17 cellular contexts compared by ENCODE assay signal in genomic region chr1:70195342-70195741, GRCh38. TPM values are rescaled to one million over a fixed set of nuclear protein-coding genes. Genes with fewer than 3 reads are reported as not detected.
DNase-seq lines count a peak whose midpoint lies in the region; ATAC-seq, FAIRE-seq and TF ChIP-seq lines count a peak whose summit lies in the region.
"Had no signal": no experiment of that assay in that cellular context is flagged by ENCODE, and none has a peak within 500 bp of the region (broad histone marks: within the 10 kb centered on the region; RNA-seq: fewer than 3 reads in every experiment).

No MANE protein-coding gene starts in this region.

- in situ Hi-C loops in GM13976 (cut with MboI; ENCODE audit: low sequenced_read_pairs, unreplicated experiment): no loop called here

- no peak for TF ChIP-seq POLR2A in GM12892 (IDR thresholded peaks at IDR 0.05; ENCODE audit: low read depth, low read length)

- FAIRE-seq in RCC 7860 (lab: Jason Lieb, UNC) (peak; percentile 60), GM12892 (lab: Jason Lieb, UNC) (no peak)
- FAIRE-seq: bronchial epithelial cell had no signal

- TF ChIP-seq CTCF in GM13976 (IDR thresholded peaks at IDR 0.05; ENCODE audit: borderline replicate concordance, control extremely low read depth, extremely low read depth, insufficient read depth, missing control alignments): no peak

- no peak for DNase-seq in RCC 7860 (ENCODE audit: low spot score)
- DNase-seq in MV-4-11 (lab: John Stamatoyannopoulos, UW): no peak
- DNase-seq in stimulated activated naive CD4-positive, alpha-beta T cell (lab: John Stamatoyannopoulos, UW): no peak
- DNase-seq in GM13976 (ENCODE audit: low spot score): no peak
- no peak for DNase-seq in GM12892 (ENCODE audit: insufficient read length)
- DNase-seq: Calu3; effector CD8-positive, alpha-beta T cell; mesendoderm; NCI-H1092 treated with DMSO at 0.1 percent for 48 hours; NCI-H446 treated with DMSO at 0.1 percent for 48 hours; PC-9; right cardiac atrium; WERI-Rb-1 had no signal

- ATAC-seq in GM18873 (IDR thresholded peaks at IDR 0.05; ENCODE audit: low FRiP score, unreplicated experiment) (peak; percentile 80), GM21515 (IDR thresholded peaks at IDR 0.05; ENCODE audit: unreplicated experiment) (peak; percentile 61), HG03095 (IDR thresholded peaks at IDR 0.05; ENCODE audit: unreplicated experiment) (peak; percentile 59)
- ATAC-seq: right cardiac atrium had no signal

RNA-seq across cellular contexts. Expression of gene LRRC40, which starts 10.0 kb away (rescaled TPM):
- polyA plus RNA-seq in GM12892 (2012; ENCODE audit: missing spikeins): 20.7 TPM

RNA-seq across cellular contexts. Expression of gene SRSF11, which starts 25.8 kb away (rescaled TPM):
- 156 TPM for polyA plus RNA-seq in GM12892 (2012; ENCODE audit: missing spikeins)
